Comparison of ENCODE assay signal across 28 cellular contexts in genomic region chr10:30384051-30384674, GRCh38.
"Had no signal": no experiment of that assay in that cellular context is flagged by ENCODE, and none has a peak within 500 bp of the region (broad histone marks: within the 10 kb centered on the region; RNA-seq: fewer than 3 reads in every experiment).

No MANE protein-coding gene starts in this region.

- ATAC-seq: activated T-helper 17 cell treated with anti-CD3 and anti-CD28 coated beads, Interleukin-2, amount 50 U/mL, for 72 hours had no signal

- H3K4me2 ChIP-seq: PC-9 had no signal

- H3K9me3 ChIP-seq: MG63 had no signal

- H3K27ac ChIP-seq: cardiac muscle cell, PC-9, RWPE1, VCaP had no signal

- H3K9me3 Mint-ChIP-seq: activated B cell treated with CpG ODN at 0.5 μM for 24 hours; activated CD4-positive, alpha-beta memory T cell treated with anti-CD3 and anti-CD28 coated beads for 36 hours; activated naive CD8-positive, alpha-beta T cell treated with anti-CD3 and anti-CD28 coated beads for 36 hours; activated T-cell treated with anti-CD3 and anti-CD28 coated beads, Interleukin-2, amount 50 U/mL, for 72 hours; activated T-helper 17 cell treated with anti-CD3 and anti-CD28 coated beads, Interleukin-2, amount 50 U/mL, for 72 hours; central memory CD8-positive, alpha-beta T cell had no signal

- DNase-seq: activated B cell treated with CpG ODN at 0.5 μM for 24 hours; activated CD4-positive, alpha-beta T cell treated with anti-CD3 and anti-CD28 coated beads for 4 hours; activated CD4-positive, alpha-beta T cell treated with anti-CD3 and anti-CD28 coated beads, Interleukin-2, amount 50 U/mL, for 1 hour; activated CD4-positive, CD25-positive, alpha-beta regulatory T cell treated with anti-CD3 and anti-CD28 coated beads, Interleukin-2, amount 50 U/mL, for 72 hours; activated CD8-positive, alpha-beta memory T cell treated with anti-CD3 and anti-CD28 coated beads for 24 hours; activated effector memory CD4-positive, alpha-beta T cell treated with anti-CD3 and anti-CD28 coated beads, Interleukin-2, amount 50 U/mL, for 16 hours; activated naive CD4-positive, alpha-beta T cell; activated naive CD4-positive, alpha-beta T cell treated with anti-CD3 and anti-CD28 coated beads, Interleukin-2, amount 50 U/mL, for 16 hours; activated naive CD8-positive, alpha-beta T cell treated with anti-CD3 and anti-CD28 coated beads for 36 hours; activated T-cell treated with anti-CD3 and anti-CD28 coated beads, Interleukin-2, amount 50 U/mL, for 1 hour; activated T-cell treated with anti-CD3 and anti-CD28 coated beads, Interleukin-2, amount 50 U/mL, for 72 hours; aorta; NCI-H1092; NCI-H1436 treated with DMSO at 0.1 percent for 48 hours; NCI-H2107; NCI-H748 treated with DMSO at 0.1 percent for 48 hours; T-helper 9 cell had no signal

- H2AFZ ChIP-seq: PC-9 had no signal

- H3K36me3 ChIP-seq: cardiac muscle cell, MG63 had no signal

- H3K4me1 Mint-ChIP-seq: activated B cell treated with CpG ODN at 0.5 μM for 24 hours; activated CD8-positive, alpha-beta memory T cell treated with anti-CD3 and anti-CD28 coated beads, Interleukin-2, amount 10 ng/mL, durations not matched to agents 7 days and 5 days; activated naive CD8-positive, alpha-beta T cell treated with anti-CD3 and anti-CD28 coated beads for 36 hours; activated T-helper 17 cell treated with anti-CD3 and anti-CD28 coated beads, Interleukin-2, amount 50 U/mL, for 72 hours; central memory CD8-positive, alpha-beta T cell had no signal

- FAIRE-seq: RCC 7860 had no signal

- H3K36me3 Mint-ChIP-seq: activated CD4-positive, alpha-beta memory T cell treated with anti-CD3 and anti-CD28 coated beads for 36 hours; activated CD8-positive, alpha-beta memory T cell treated with anti-CD3 and anti-CD28 coated beads, Interleukin-2, amount 10 ng/mL, durations not matched to agents 7 days and 5 days; activated naive CD8-positive, alpha-beta T cell treated with anti-CD3 and anti-CD28 coated beads for 36 hours had no signal

- H3K4me3 Mint-ChIP-seq: activated B cell treated with CpG ODN at 0.5 μM for 24 hours; activated CD4-positive, alpha-beta memory T cell treated with anti-CD3 and anti-CD28 coated beads for 36 hours; activated CD8-positive, alpha-beta memory T cell treated with anti-CD3 and anti-CD28 coated beads, Interleukin-2, amount 10 ng/mL, durations not matched to agents 7 days and 5 days; activated naive CD8-positive, alpha-beta T cell treated with anti-CD3 and anti-CD28 coated beads for 36 hours; activated T-cell treated with anti-CD3 and anti-CD28 coated beads, Interleukin-2, amount 50 U/mL, for 72 hours; activated T-helper 17 cell treated with anti-CD3 and anti-CD28 coated beads, Interleukin-2, amount 50 U/mL, for 72 hours; central memory CD8-positive, alpha-beta T cell had no signal

- H3K4me3 ChIP-seq: cardiac muscle cell, K562, MG63, PC-9 had no signal

- H3K27me3 ChIP-seq: cardiac muscle cell, MG63 had no signal

- H3K27ac Mint-ChIP-seq: activated B cell treated with CpG ODN at 0.5 μM for 24 hours; activated CD4-positive, alpha-beta memory T cell treated with anti-CD3 and anti-CD28 coated beads for 36 hours; activated CD8-positive, alpha-beta memory T cell treated with anti-CD3 and anti-CD28 coated beads, Interleukin-2, amount 10 ng/mL, durations not matched to agents 7 days and 5 days; activated naive CD8-positive, alpha-beta T cell treated with anti-CD3 and anti-CD28 coated beads for 36 hours; activated T-cell treated with anti-CD3 and anti-CD28 coated beads, Interleukin-2, amount 50 U/mL, for 72 hours; activated T-helper 17 cell treated with anti-CD3 and anti-CD28 coated beads, Interleukin-2, amount 50 U/mL, for 72 hours had no signal
